In genomic region chrX:8565729-8566128, GRCh38 we compare ENCODE assay signal across 23 cellular contexts.
"Had no signal": no experiment of that assay in that cellular context is flagged by ENCODE, and none has a peak within 500 bp of the region (broad histone marks: within the 10 kb centered on the region; RNA-seq: fewer than 3 reads in every experiment).

No MANE protein-coding gene starts in this region.

- H3K4me3 Mint-ChIP-seq: naive thymus-derived CD4-positive, alpha-beta T cell; natural killer cell treated with Interleukin-12 subunit alpha and Interleukin-12 subunit beta and Interleukin-15 and Interleukin-18, amount 100 ng/mL, for 72 hours; stimulated activated naive B cell treated with anti-CD40 and anti-IgM and Interleukin-4, amounts not matched to agents 10 μg/mL and 1 μg/mL and 100 μg/mL, for 72 hours; stimulated activated naive CD8-positive, alpha-beta T cell treated with anti-CD3 and anti-CD28 coated beads, Interleukin-15, amount 100 ng/mL, for 72 hours; type B pancreatic cell had no signal

- H3K27me3 Mint-ChIP-seq: naive thymus-derived CD4-positive, alpha-beta T cell; progenitor cell of endocrine pancreas; stimulated activated naive B cell treated with anti-CD40 and anti-IgM and Interleukin-4, amounts not matched to agents 10 μg/mL and 1 μg/mL and 100 μg/mL, for 72 hours; stimulated activated naive CD8-positive, alpha-beta T cell treated with anti-CD3 and anti-CD28 coated beads, Interleukin-15, amount 100 ng/mL, for 72 hours; type B pancreatic cell had no signal

- H3K4me3 ChIP-seq: left ventricle myocardium inferior, lung, mucosa of descending colon, ovary, skin epidermis, tibial nerve, uterus had no signal

- ATAC-seq: mucosa of descending colon; naive thymus-derived CD4-positive, alpha-beta T cell; natural killer cell treated with Interleukin-12 subunit alpha and Interleukin-12 subunit beta and Interleukin-15 and Interleukin-18, amount 100 ng/mL, for 72 hours; right cardiac atrium; sciatic nerve; stimulated activated naive B cell treated with anti-CD40 and anti-IgM and Interleukin-4, amounts not matched to agents 10 μg/mL and 1 μg/mL and 100 μg/mL, for 72 hours; stimulated activated naive CD8-positive, alpha-beta T cell treated with anti-CD3 and anti-CD28 coated beads, Interleukin-15, amount 100 ng/mL, for 72 hours had no signal

- DNase-seq: hippocampal formation; islet precursor cell; left ventricle myocardium inferior; midbrain; mucosa of descending colon; naive thymus-derived CD4-positive, alpha-beta T cell; ovary; right cardiac atrium; stimulated activated CD4-positive, alpha-beta T cell treated with anti-CD3 and anti-CD28 coated beads, Interleukin-12 subunit alpha, Interleukin-12 subunit beta, amount 100 ng/mL, for 4 hours; stimulated activated CD4-positive, alpha-beta T cell treated with anti-CD3 and anti-CD28 coated beads, Interleukin-15, amount 100 ng/mL, for 24 hours; stimulated activated CD4-positive, alpha-beta T cell treated with anti-CD3 and anti-CD28 coated beads, Interleukin-2, amount 100 ng/mL, for 24 hours; stimulated activated CD4-positive, alpha-beta T cell treated with anti-CD3 and anti-CD28 coated beads, Interleukin-4, amount 100 ng/mL, for 1 hour; stimulated activated naive B cell treated with anti-CD40 and anti-IgM and Interleukin-4, amounts not matched to agents 10 μg/mL and 1 μg/mL and 100 μg/mL, for 72 hours; stimulated activated naive CD8-positive, alpha-beta T cell treated with anti-CD3 and anti-CD28 coated beads, Interleukin-15, amount 100 ng/mL, for 72 hours; substantia nigra; uterus had no signal

- H3K9me3 ChIP-seq: left ventricle myocardium inferior, mucosa of descending colon, ovary, tibial nerve, uterus had no signal

- H3K4me1 Mint-ChIP-seq: naive thymus-derived CD4-positive, alpha-beta T cell; stimulated activated naive B cell treated with anti-CD40 and anti-IgM and Interleukin-4, amounts not matched to agents 10 μg/mL and 1 μg/mL and 100 μg/mL, for 72 hours; stimulated activated naive CD8-positive, alpha-beta T cell treated with anti-CD3 and anti-CD28 coated beads, Interleukin-15, amount 100 ng/mL, for 72 hours had no signal

- H3K27me3 ChIP-seq: ovary, tibial nerve, uterus had no signal

- H3K9me3 Mint-ChIP-seq: stimulated activated naive CD8-positive, alpha-beta T cell treated with anti-CD3 and anti-CD28 coated beads, Interleukin-15, amount 100 ng/mL, for 72 hours; type B pancreatic cell had no signal

- H3K4me1 ChIP-seq: left ventricle myocardium inferior, tibial nerve, uterus had no signal

- H3K36me3 ChIP-seq: left ventricle myocardium inferior, ovary, tibial nerve, uterus had no signal

- H3K36me3 Mint-ChIP-seq: naive thymus-derived CD4-positive, alpha-beta T cell; natural killer cell treated with Interleukin-12 subunit alpha and Interleukin-12 subunit beta and Interleukin-15 and Interleukin-18, amount 100 ng/mL, for 72 hours; stimulated activated naive B cell treated with anti-CD40 and anti-IgM and Interleukin-4, amounts not matched to agents 10 μg/mL and 1 μg/mL and 100 μg/mL, for 72 hours; type B pancreatic cell had no signal

- H3K27ac Mint-ChIP-seq: naive thymus-derived CD4-positive, alpha-beta T cell; natural killer cell treated with Interleukin-12 subunit alpha and Interleukin-12 subunit beta and Interleukin-15 and Interleukin-18, amount 100 ng/mL, for 72 hours; progenitor cell of endocrine pancreas; stimulated activated naive B cell treated with anti-CD40 and anti-IgM and Interleukin-4, amounts not matched to agents 10 μg/mL and 1 μg/mL and 100 μg/mL, for 72 hours; stimulated activated naive CD8-positive, alpha-beta T cell treated with anti-CD3 and anti-CD28 coated beads, Interleukin-15, amount 100 ng/mL, for 72 hours; type B pancreatic cell had no signal

- H3K27ac ChIP-seq: left ventricle myocardium inferior, ovary, skin epidermis, tibial nerve, uterus had no signal
